Comparison of ENCODE assay signal across 9 cellular contexts in the genomic region with DNA sequence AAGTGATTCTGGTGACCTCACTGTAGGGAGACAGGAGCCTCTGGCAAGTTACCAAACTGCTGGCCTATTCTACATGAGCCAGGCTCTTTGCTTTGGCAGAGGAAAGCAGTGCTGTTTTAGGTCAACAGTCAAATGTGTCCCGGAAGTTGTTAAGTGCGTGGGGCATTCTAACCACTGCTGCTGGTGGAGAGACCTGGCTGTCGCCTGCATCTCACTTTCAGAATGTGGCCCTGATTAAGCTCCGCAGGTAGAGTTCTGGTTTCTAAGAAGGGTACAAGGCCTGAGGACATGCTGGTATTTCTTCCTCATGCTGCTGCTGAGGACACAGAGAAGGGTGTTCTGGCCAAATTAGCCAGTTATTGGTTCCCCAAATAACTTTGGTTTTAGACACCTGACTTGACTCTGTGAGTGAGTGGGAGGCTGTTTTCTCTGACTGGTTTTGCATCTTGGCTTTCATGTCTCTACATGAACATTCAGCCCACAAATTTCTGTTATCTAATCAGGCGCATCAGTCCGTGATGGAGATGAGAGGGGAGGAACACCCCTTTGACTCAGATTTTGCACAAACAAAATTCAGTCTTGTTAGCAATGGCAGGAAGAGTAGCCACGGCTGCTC.
DNase-seq lines count a peak whose midpoint lies in the region; ATAC-seq, FAIRE-seq and TF ChIP-seq lines count a peak whose summit lies in the region.
"Had no signal": no experiment of that assay in that cellular context is flagged by ENCODE, and none has a peak within 500 bp of the region (broad histone marks: within the 10 kb centered on the region; RNA-seq: fewer than 3 reads in every experiment).

No MANE protein-coding gene starts in this region.

- CTCF ChIA-PET in WTC11 (lab: Charles Lee) = no interaction called here

- H3K27me3 Mint-ChIP-seq in WTC11 (ENCODE audit: low read depth) = no peaks in the 10 kb centered on the region; the same call in none of the 2 replicates

- no peak for FAIRE-seq in RCC 7860 (lab: Jason Lieb, UNC)
- FAIRE-seq: A549 had no signal

- ATAC-seq in HG02623 (IDR thresholded peaks at IDR 0.05; ENCODE audit: unreplicated experiment) (peak; percentile 80), WTC11 (no peak)
- ATAC-seq: A549 had no signal

- peaks cover 31% of the 10 kb centered on the region for H3K36me3 Mint-ChIP-seq in WTC11

- TF ChIP-seq CTCF in choroid plexus epithelial cell (conservative IDR thresholded peaks at IDR 0.05; ENCODE audit: low read depth, low read length) (no peak), WTC11 (IDR thresholded peaks at IDR 0.05) (no peak)

- POLR2A ChIA-PET in WTC11 (lab: Charles Lee) = no interaction called here

- H3K27ac Mint-ChIP-seq in WTC11 = no peak overlapping the region

- H3K4me1 Mint-ChIP-seq in WTC11 = peaks cover 59% of the 10 kb centered on the region

- DNase-seq in NCI-H146 (lab: John Stamatoyannopoulos, UW) = peak; percentile 9
- no peak for DNase-seq in NCI-H146 treated with DMSO at 0.1 percent for 48 hours (lab: John Stamatoyannopoulos, UW; ENCODE audit: unreplicated experiment)
- DNase-seq in NCI-H2081 treated with DMSO at 0.1 percent for 48 hours (lab: John Stamatoyannopoulos, UW) = peak; percentile 49
- peak; percentile 17 for DNase-seq in choroid plexus epithelial cell (ENCODE audit: low read depth)
- DNase-seq in skeletal muscle cell (ENCODE audit: low read depth) = peak; percentile 9
- DNase-seq in RCC 7860 (ENCODE audit: low spot score) = no peak
- DNase-seq in WTC11 (ENCODE audit: low spot score) = no peak

- H3K4me3 Mint-ChIP-seq in WTC11 = no peak overlapping the region

- H3K4me3 ChIP-seq in choroid plexus epithelial cell (ENCODE audit: low read depth, low read length) (no peak overlapping the region), skeletal muscle cell (ENCODE audit: low read depth, low read length) (no peak overlapping the region)
- H3K4me3 ChIP-seq: A549 had no signal

- peaks cover 27% of the 10 kb centered on the region for H3K9me3 Mint-ChIP-seq in WTC11

TF ChIP-seq in WTC11, 78 proteins besides CTCF, POLR2A, EP300 and RAD21:
- TF ChIP-seq, protein P1, sequence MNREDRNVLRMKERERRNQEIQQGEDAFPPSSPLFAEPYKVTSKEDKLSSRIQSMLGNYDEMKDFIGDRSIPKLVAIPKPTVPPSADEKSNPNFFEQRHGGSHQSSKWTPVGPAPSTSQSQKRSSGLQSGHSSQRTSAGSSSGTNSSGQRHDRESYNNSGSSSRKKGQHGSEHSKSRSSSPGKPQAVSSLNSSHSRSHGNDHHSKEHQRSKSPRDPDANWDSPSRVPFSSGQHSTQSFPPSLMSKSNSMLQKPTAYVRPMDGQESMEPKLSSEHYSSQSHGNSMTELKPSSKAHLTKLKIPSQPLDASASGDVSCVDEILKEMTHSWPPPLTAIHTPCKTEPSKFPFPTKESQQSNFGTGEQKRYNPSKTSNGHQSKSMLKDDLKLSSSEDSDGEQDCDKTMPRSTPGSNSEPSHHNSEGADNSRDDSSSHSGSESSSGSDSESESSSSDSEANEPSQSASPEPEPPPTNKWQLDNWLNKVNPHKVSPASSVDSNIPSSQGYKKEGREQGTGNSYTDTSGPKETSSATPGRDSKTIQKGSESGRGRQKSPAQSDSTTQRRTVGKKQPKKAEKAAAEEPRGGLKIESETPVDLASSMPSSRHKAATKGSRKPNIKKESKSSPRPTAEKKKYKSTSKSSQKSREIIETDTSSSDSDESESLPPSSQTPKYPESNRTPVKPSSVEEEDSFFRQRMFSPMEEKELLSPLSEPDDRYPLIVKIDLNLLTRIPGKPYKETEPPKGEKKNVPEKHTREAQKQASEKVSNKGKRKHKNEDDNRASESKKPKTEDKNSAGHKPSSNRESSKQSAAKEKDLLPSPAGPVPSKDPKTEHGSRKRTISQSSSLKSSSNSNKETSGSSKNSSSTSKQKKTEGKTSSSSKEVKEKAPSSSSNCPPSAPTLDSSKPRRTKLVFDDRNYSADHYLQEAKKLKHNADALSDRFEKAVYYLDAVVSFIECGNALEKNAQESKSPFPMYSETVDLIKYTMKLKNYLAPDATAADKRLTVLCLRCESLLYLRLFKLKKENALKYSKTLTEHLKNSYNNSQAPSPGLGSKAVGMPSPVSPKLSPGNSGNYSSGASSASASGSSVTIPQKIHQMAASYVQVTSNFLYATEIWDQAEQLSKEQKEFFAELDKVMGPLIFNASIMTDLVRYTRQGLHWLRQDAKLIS (CRISPR knock-in tag; IDR thresholded peaks at IDR 0.05; ENCODE audit: borderline replicate concordance) = no peak
- TF ChIP-seq, protein P2, sequence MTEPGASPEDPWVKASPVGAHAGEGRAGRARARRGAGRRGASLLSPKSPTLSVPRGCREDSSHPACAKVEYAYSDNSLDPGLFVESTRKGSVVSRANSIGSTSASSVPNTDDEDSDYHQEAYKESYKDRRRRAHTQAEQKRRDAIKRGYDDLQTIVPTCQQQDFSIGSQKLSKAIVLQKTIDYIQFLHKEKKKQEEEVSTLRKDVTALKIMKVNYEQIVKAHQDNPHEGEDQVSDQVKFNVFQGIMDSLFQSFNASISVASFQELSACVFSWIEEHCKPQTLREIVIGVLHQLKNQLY (CRISPR knock-in tag; IDR thresholded peaks at IDR 0.05) = no peak
- no peak for TF ChIP-seq ZNF416 (CRISPR knock-in tag; IDR thresholded peaks at IDR 0.05)
- TF ChIP-seq MXD4 (CRISPR knock-in tag; IDR thresholded peaks at IDR 0.05; ENCODE audit: borderline replicate concordance) = no peak

Comparison
In these comparisons a context has a peak if more than half of its experiments do, and no peak if none do; other contexts are left out.
1. DNase-seq: peak in NCI-H146 (single experiment), NCI-H2081 treated with DMSO at 0.1 percent for 48 hours (single experiment), choroid plexus epithelial cell (single experiment) and skeletal muscle cell (single experiment); none in NCI-H146 treated with DMSO at 0.1 percent for 48 hours (single experiment), RCC 7860 (single experiment) and WTC11 (single experiment).